ENCODE assay signal across 15 cellular contexts in genomic region chr16:24611310-24611709, GRCh38.
"Had no signal": no experiment of that assay in that cellular context is flagged by ENCODE, and none has a peak within 500 bp of the region (broad histone marks: within the 10 kb centered on the region; RNA-seq: fewer than 3 reads in every experiment).

No MANE protein-coding gene starts in this region.

- H3K9me3 Mint-ChIP-seq: naive thymus-derived CD4-positive, alpha-beta T cell; stimulated activated naive CD8-positive, alpha-beta T cell treated with anti-CD3 and anti-CD28 coated beads, Interleukin-15, amount 100 ng/mL, for 72 hours had no signal

- H3K27ac ChIP-seq: adrenal gland, lower lobe of right lung, ovary, thoracic aorta had no signal

- H3K27ac Mint-ChIP-seq: activated CD8-positive, alpha-beta T cell treated with anti-CD3 and anti-CD28 coated beads, Interleukin-2, amount 10 ng/mL, durations not matched to agents 7 days and 5 days; naive thymus-derived CD4-positive, alpha-beta T cell; stimulated activated naive CD8-positive, alpha-beta T cell treated with anti-CD3 and anti-CD28 coated beads, Interleukin-15, amount 100 ng/mL, for 72 hours had no signal

- H3K36me3 ChIP-seq: adrenal gland, lower lobe of right lung, ovary, thoracic aorta had no signal

- H3K9me3 ChIP-seq: adrenal gland, lower lobe of right lung, ovary, thoracic aorta had no signal

- DNase-seq: activated CD4-positive, alpha-beta T cell treated with anti-CD3 and anti-CD28 coated beads for 4 hours; activated CD8-positive, alpha-beta memory T cell treated with anti-CD3 and anti-CD28 coated beads, Interleukin-2, amount 50 U/mL, for 48 hours; activated CD8-positive, alpha-beta T cell treated with anti-CD3 and anti-CD28 coated beads, Interleukin-2, amount 10 ng/mL, durations not matched to agents 7 days and 5 days; activated naive CD4-positive, alpha-beta T cell treated with Interleukin-2 at 50 U/mL for 16 hours; adrenal gland; left cardiac atrium; lower lobe of right lung; naive thymus-derived CD4-positive, alpha-beta T cell; ovary; stimulated activated CD4-positive, alpha-beta T cell treated with anti-CD3 and anti-CD28 coated beads, Interleukin-4, amount 100 ng/mL, for 1 hour; stimulated activated CD8-positive, alpha-beta memory T cell treated with anti-CD3 and anti-CD28 coated beads, Interleukin-4, amount 100 ng/mL, for 48 hours; stimulated activated naive CD8-positive, alpha-beta T cell treated with anti-CD3 and anti-CD28 coated beads, Interleukin-15, amount 100 ng/mL, for 72 hours; T-helper 9 cell had no signal

- H3K4me3 Mint-ChIP-seq: activated CD8-positive, alpha-beta T cell treated with anti-CD3 and anti-CD28 coated beads, Interleukin-2, amount 10 ng/mL, durations not matched to agents 7 days and 5 days had no signal

- H3K4me3 ChIP-seq: ovary had no signal

- H3K27me3 ChIP-seq: adrenal gland, ovary had no signal

- FAIRE-seq: endometrium had no signal
